Comparison of ENCODE assay signal across 13 cellular contexts in genomic region chr4:159035570-159035969, GRCh38.
DNase-seq lines count a peak whose midpoint lies in the region; ATAC-seq, FAIRE-seq and TF ChIP-seq lines count a peak whose summit lies in the region.
"Had no signal": no experiment of that assay in that cellular context is flagged by ENCODE, and none has a peak within 500 bp of the region (broad histone marks: within the 10 kb centered on the region; RNA-seq: fewer than 3 reads in every experiment).

No MANE protein-coding gene starts in this region.

- TF ChIP-seq POLR2A in GM12891 (IDR thresholded peaks at IDR 0.05; ENCODE audit: low read depth, low read length), result no peak

- in situ Hi-C loops in ACHN (cut with HindIII; ENCODE audit: low pct_ligation_motif_present, low pct_unique_long_range_greater_than_20kb, low sequenced_read_pairs), result no loop called here

- ATAC-seq in GM18511 (IDR thresholded peaks at IDR 0.05; ENCODE audit: unreplicated experiment) (peak; percentile 68), GM19463 (IDR thresholded peaks at IDR 0.05; ENCODE audit: unreplicated experiment) (peak; percentile 78), HG02885 (IDR thresholded peaks at IDR 0.05; ENCODE audit: poor library complexity, unreplicated experiment) (peak; percentile 71)
- ATAC-seq: T-cell had no signal

- DNase-seq in NAMALWA (ENCODE audit: low spot score), result peak; percentile 33
- DNase-seq in stimulated activated CD4-positive, alpha-beta T cell treated with anti-CD3 and anti-CD28 coated beads, Interleukin-12 subunit alpha, Interleukin-12 subunit beta, amount 100 ng/mL, for 4 hours, result no peak
- no peak for DNase-seq in GM12891 (ENCODE audit: insufficient read length, low spot score)
- no peak for DNase-seq in GM19238 (ENCODE audit: insufficient read length, low spot score)
- no peak for DNase-seq in ACHN
- DNase-seq: activated CD4-positive, alpha-beta T cell treated with anti-CD3 and anti-CD28 coated beads for 48 hours; AML-193; H7; Peyer's patch; T-cell had no signal

- no peak for FAIRE-seq in GM12891 (lab: Jason Lieb, UNC)

TF ChIP-seq in GM12891, 5 proteins besides CTCF, POLR2A, EP300 and RAD21:
- TF ChIP-seq SPI1 (IDR thresholded peaks at IDR 0.05; ENCODE audit: low read depth, low read length) (no peak), POU2F2 (IDR thresholded peaks at IDR 0.05; ENCODE audit: low read depth, low read length) (no peak), POLR2AphosphoS5 (IDR thresholded peaks at IDR 0.05; ENCODE audit: low read depth, low read length) (no peak)
